2 cellular contexts compared by ENCODE assay signal in the genomic region with DNA sequence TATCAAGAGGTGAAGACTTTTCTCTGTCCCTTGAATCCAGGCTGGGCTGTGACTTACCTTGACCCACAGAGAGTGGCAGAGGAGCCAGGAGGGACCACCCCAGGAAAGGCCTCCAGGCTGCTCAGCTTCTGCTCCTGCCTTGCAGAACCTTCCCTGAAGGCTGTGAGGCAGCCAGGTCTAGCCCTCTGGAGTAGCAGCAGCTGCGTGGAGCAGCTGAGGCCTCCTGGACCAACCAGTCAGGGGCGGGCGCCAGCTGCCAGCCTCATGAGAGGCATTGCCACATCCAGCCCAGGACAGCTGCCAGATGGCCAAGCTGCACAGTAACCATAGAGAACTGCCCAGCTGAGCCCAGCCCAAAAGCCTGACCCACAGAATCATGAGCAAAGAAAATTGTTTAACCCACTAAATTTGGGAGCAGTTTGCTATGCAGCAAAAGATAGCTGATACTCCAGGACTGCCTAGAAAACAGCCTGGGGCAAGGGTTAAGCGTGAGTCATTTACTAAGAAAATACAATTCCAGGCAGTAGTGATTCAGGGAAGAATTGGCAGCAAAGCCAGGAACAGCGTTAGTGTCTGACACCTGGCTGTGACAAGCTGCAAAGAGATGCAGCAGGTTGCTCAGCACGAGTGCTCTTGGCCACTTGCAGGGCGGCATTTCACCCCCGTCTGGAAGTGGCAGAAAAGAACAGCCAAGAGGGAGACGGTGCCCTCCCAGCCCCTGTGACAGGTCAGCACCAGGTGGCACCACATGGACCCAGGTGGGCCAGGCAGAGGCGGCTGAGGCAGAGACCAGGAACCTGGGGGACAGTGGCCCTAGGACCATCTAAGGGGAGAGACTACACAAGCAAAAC.
A peak's percentile ranks its signal among the peaks of the same experiment; 100 is the strongest.
TF ChIP-seq lines count a peak whose summit lies in the region.

No MANE protein-coding gene starts in this region.

TF ChIP-seq in A549, 52 proteins besides CTCF, POLR2A, EP300 and RAD21 (continued from another document):
- TF ChIP-seq, protein P1, sequence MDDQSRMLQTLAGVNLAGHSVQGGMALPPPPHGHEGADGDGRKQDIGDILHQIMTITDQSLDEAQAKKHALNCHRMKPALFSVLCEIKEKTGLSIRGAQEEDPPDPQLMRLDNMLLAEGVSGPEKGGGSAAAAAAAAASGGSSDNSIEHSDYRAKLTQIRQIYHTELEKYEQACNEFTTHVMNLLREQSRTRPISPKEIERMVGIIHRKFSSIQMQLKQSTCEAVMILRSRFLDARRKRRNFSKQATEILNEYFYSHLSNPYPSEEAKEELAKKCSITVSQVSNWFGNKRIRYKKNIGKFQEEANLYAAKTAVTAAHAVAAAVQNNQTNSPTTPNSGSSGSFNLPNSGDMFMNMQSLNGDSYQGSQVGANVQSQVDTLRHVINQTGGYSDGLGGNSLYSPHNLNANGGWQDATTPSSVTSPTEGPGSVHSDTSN (IDR thresholded peaks at IDR 0.05), result no peak
- TF ChIP-seq ZFP36 (IDR thresholded peaks at IDR 0.05; ENCODE audit: borderline replicate concordance, partially characterized antibody), result no peak
- TF ChIP-seq, protein P2, sequence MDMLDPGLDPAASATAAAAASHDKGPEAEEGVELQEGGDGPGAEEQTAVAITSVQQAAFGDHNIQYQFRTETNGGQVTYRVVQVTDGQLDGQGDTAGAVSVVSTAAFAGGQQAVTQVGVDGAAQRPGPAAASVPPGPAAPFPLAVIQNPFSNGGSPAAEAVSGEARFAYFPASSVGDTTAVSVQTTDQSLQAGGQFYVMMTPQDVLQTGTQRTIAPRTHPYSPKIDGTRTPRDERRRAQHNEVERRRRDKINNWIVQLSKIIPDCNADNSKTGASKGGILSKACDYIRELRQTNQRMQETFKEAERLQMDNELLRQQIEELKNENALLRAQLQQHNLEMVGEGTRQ (IDR thresholded peaks at IDR 0.05), result no peak
- no peak for TF ChIP-seq GATA3 (IDR thresholded peaks at IDR 0.05; ENCODE audit: borderline replicate concordance)
- no peak for TF ChIP-seq HEYL (CRISPR knock-in tag; IDR thresholded peaks at IDR 0.05)
- no peak for TF ChIP-seq MAZ (IDR thresholded peaks at IDR 0.05; ENCODE audit: borderline replicate concordance, low read depth, low read length)
- TF ChIP-seq CBX2 (IDR thresholded peaks at IDR 0.05; ENCODE audit: borderline replicate concordance, low read depth), result no peak
- TF ChIP-seq ZC3H11A (IDR thresholded peaks at IDR 0.05), result no peak

TF ChIP-seq in HEK293, 187 proteins besides CTCF, POLR2A, EP300 and RAD21 (continued from another document):
- TF ChIP-seq, protein P3, sequence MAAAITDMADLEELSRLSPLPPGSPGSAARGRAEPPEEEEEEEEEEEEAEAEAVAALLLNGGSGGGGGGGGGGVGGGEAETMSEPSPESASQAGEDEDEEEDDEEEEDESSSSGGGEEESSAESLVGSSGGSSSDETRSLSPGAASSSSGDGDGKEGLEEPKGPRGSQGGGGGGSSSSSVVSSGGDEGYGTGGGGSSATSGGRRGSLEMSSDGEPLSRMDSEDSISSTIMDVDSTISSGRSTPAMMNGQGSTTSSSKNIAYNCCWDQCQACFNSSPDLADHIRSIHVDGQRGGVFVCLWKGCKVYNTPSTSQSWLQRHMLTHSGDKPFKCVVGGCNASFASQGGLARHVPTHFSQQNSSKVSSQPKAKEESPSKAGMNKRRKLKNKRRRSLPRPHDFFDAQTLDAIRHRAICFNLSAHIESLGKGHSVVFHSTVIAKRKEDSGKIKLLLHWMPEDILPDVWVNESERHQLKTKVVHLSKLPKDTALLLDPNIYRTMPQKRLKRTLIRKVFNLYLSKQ (tag by site-specific recombination; IDR thresholded peaks at IDR 0.05; ENCODE audit: borderline replicate concordance), result no peak
- TF ChIP-seq ZNF701 (tag by site-specific recombination; IDR thresholded peaks at IDR 0.05) (no peak), KLF9 (tag by site-specific recombination; IDR thresholded peaks at IDR 0.05; ENCODE audit: low read depth) (no peak), ZNF426 (tag by site-specific recombination; IDR thresholded peaks at IDR 0.05) (no peak), KLF16 (tag by site-specific recombination; IDR thresholded peaks at IDR 0.05) (no peak), ZNF830 (tag by site-specific recombination; IDR thresholded peaks at IDR 0.05; ENCODE audit: low read depth) (no peak), ZBTB1 (tag by site-specific recombination; IDR thresholded peaks at IDR 0.05) (no peak), ZNF23 (tag by site-specific recombination; IDR thresholded peaks at IDR 0.05; ENCODE audit: borderline replicate concordance) (no peak), ZNF19 (tag by site-specific recombination; IDR thresholded peaks at IDR 0.05; ENCODE audit: low read depth) (no peak), OVOL3 (tag by site-specific recombination; IDR thresholded peaks at IDR 0.05) (no peak), GLIS1 (tag by site-specific recombination; IDR thresholded peaks at IDR 0.05) (no peak), ZBTB20 (tag by site-specific recombination; IDR thresholded peaks at IDR 0.05) (no peak), ZNF211 (tag by site-specific recombination; IDR thresholded peaks at IDR 0.05; ENCODE audit: low read depth) (no peak), ZBTB7A (tag by site-specific recombination; IDR thresholded peaks at IDR 0.05; ENCODE audit: low read depth) (no peak), ZNF837 (tag by site-specific recombination; IDR thresholded peaks at IDR 0.05) (no peak), ZNF561 (tag by site-specific recombination; IDR thresholded peaks at IDR 0.05; ENCODE audit: borderline replicate concordance) (no peak), ZNF16 (tag by site-specific recombination; IDR thresholded peaks at IDR 0.05; ENCODE audit: low read depth) (no peak), ZNF394 (tag by site-specific recombination; IDR thresholded peaks at IDR 0.05; ENCODE audit: borderline replicate concordance) (peak; percentile 88), ZFP37 (tag by site-specific recombination; IDR thresholded peaks at IDR 0.05) (no peak), ZNF157 (tag by site-specific recombination; IDR thresholded peaks at IDR 0.05) (no peak), FEZF1 (tag by site-specific recombination; IDR thresholded peaks at IDR 0.05) (peak; percentile 66), ZFP41 (tag by site-specific recombination; IDR thresholded peaks at IDR 0.05; ENCODE audit: borderline replicate concordance) (no peak), KLF8 (tag by site-specific recombination; IDR thresholded peaks at IDR 0.05) (no peak), YY1 (tag by site-specific recombination; IDR thresholded peaks at IDR 0.05) (no peak), ZFP3 (tag by site-specific recombination; IDR thresholded peaks at IDR 0.05; ENCODE audit: low read depth) (no peak), SP7 (tag by site-specific recombination; IDR thresholded peaks at IDR 0.05) (no peak), SCRT1 (tag by site-specific recombination; IDR thresholded peaks at IDR 0.05; ENCODE audit: borderline replicate concordance) (no peak), ZNF658 (tag by site-specific recombination; IDR thresholded peaks at IDR 0.05) (no peak), ZNF391 (tag by site-specific recombination; IDR thresholded peaks at IDR 0.05; ENCODE audit: borderline replicate concordance, low read depth) (no peak)
- TF ChIP-seq, protein P4, sequence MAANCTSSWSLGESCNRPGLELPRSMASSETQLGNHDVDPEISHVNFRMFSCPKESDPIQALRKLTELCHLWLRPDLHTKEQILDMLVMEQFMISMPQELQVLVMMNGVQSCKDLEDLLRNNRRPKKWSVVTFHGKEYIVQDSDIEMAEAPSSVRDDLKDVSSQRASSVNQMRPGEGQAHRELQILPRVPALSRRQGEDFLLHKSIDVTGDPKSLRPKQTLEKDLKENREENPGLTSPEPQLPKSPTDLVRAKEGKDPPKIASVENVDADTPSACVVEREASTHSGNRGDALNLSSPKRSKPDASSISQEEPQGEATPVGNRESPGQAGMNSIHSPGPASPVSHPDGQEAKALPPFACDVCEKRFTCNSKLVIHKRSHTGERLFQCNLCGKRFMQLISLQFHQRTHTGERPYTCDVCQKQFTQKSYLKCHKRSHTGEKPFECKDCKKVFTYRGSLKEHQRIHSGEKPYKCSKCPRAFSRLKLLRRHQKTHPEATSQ (tag by site-specific recombination; IDR thresholded peaks at IDR 0.05), result no peak
- TF ChIP-seq, protein P5, sequence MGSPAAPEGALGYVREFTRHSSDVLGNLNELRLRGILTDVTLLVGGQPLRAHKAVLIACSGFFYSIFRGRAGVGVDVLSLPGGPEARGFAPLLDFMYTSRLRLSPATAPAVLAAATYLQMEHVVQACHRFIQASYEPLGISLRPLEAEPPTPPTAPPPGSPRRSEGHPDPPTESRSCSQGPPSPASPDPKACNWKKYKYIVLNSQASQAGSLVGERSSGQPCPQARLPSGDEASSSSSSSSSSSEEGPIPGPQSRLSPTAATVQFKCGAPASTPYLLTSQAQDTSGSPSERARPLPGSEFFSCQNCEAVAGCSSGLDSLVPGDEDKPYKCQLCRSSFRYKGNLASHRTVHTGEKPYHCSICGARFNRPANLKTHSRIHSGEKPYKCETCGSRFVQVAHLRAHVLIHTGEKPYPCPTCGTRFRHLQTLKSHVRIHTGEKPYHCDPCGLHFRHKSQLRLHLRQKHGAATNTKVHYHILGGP (tag by site-specific recombination; IDR thresholded peaks at IDR 0.05), result peak; percentile 43; the same call in 1 of the 2 replicates
- TF ChIP-seq, protein P6, sequence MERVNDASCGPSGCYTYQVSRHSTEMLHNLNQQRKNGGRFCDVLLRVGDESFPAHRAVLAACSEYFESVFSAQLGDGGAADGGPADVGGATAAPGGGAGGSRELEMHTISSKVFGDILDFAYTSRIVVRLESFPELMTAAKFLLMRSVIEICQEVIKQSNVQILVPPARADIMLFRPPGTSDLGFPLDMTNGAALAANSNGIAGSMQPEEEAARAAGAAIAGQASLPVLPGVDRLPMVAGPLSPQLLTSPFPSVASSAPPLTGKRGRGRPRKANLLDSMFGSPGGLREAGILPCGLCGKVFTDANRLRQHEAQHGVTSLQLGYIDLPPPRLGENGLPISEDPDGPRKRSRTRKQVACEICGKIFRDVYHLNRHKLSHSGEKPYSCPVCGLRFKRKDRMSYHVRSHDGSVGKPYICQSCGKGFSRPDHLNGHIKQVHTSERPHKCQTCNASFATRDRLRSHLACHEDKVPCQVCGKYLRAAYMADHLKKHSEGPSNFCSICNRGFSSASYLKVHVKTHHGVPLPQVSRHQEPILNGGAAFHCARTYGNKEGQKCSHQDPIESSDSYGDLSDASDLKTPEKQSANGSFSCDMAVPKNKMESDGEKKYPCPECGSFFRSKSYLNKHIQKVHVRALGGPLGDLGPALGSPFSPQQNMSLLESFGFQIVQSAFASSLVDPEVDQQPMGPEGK (tag by site-specific recombination; IDR thresholded peaks at IDR 0.05), result no peak
- TF ChIP-seq, protein P7, sequence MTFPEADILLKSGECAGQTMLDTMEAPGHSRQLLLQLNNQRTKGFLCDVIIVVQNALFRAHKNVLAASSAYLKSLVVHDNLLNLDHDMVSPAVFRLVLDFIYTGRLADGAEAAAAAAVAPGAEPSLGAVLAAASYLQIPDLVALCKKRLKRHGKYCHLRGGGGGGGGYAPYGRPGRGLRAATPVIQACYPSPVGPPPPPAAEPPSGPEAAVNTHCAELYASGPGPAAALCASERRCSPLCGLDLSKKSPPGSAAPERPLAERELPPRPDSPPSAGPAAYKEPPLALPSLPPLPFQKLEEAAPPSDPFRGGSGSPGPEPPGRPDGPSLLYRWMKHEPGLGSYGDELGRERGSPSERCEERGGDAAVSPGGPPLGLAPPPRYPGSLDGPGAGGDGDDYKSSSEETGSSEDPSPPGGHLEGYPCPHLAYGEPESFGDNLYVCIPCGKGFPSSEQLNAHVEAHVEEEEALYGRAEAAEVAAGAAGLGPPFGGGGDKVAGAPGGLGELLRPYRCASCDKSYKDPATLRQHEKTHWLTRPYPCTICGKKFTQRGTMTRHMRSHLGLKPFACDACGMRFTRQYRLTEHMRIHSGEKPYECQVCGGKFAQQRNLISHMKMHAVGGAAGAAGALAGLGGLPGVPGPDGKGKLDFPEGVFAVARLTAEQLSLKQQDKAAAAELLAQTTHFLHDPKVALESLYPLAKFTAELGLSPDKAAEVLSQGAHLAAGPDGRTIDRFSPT (tag by site-specific recombination; IDR thresholded peaks at IDR 0.05), result no peak
- TF ChIP-seq, protein P8, sequence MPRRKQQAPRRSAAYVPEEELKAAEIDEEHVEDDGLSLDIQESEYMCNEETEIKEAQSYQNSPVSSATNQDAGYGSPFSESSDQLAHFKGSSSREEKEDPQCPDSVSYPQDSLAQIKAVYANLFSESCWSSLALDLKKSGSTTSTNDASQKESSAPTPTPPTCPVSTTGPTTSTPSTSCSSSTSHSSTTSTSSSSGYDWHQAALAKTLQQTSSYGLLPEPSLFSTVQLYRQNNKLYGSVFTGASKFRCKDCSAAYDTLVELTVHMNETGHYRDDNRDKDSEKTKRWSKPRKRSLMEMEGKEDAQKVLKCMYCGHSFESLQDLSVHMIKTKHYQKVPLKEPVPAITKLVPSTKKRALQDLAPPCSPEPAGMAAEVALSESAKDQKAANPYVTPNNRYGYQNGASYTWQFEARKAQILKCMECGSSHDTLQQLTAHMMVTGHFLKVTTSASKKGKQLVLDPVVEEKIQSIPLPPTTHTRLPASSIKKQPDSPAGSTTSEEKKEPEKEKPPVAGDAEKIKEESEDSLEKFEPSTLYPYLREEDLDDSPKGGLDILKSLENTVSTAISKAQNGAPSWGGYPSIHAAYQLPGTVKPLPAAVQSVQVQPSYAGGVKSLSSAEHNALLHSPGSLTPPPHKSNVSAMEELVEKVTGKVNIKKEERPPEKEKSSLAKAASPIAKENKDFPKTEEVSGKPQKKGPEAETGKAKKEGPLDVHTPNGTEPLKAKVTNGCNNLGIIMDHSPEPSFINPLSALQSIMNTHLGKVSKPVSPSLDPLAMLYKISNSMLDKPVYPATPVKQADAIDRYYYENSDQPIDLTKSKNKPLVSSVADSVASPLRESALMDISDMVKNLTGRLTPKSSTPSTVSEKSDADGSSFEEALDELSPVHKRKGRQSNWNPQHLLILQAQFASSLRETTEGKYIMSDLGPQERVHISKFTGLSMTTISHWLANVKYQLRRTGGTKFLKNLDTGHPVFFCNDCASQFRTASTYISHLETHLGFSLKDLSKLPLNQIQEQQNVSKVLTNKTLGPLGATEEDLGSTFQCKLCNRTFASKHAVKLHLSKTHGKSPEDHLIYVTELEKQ (tag by site-specific recombination; IDR thresholded peaks at IDR 0.05; ENCODE audit: borderline replicate concordance), result no peak
